Comparison of ENCODE assay signal across 19 cellular contexts in the genomic region with DNA sequence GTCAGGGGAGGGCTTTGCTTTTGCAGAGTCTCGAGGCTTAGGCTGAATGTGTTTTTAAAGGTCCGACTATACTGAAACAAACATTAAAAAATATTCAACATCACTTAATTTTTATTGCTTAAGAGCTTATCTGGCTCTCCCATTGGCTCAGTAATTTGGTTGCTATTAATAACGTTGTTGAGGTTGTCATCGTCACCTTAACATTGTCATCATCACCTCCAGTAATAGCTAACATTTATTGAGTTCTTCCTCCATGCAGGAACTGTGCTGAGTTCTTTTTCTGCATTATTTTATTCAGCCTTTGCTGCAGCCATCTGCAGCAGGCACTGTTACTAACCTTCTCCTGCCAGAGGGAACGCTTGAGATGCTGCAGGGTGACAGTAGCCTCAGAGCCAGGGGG.
"Had no signal": no experiment of that assay in that cellular context is flagged by ENCODE, and none has a peak within 500 bp of the region (broad histone marks: within the 10 kb centered on the region; RNA-seq: fewer than 3 reads in every experiment).

No MANE protein-coding gene starts in this region.

- H3K9me3 Mint-ChIP-seq: activated CD4-positive, alpha-beta T cell treated with anti-CD3 and anti-CD28 coated beads, Interleukin-2, amount 10 ng/mL, durations not matched to agents 7 days and 5 days; activated naive CD8-positive, alpha-beta T cell treated with anti-CD3 and anti-CD28 coated beads, Interleukin-2, amount 10 ng/mL, durations not matched to agents 7 days and 5 days; activated T-cell treated with anti-CD3 and anti-CD28 coated beads, Interleukin-2, amount 50 U/mL, for 24 hours; activated T-helper 2 cell treated with anti-CD3 and anti-CD28 coated beads, Interferon-gamma antibody, Interleukin-2, Interleukin-4, amounts not matched to agents 10 μg/mL and 5 μg/mL and 100 μg/mL, durations not matched to agents 14 hours and 24 hours and 36 hours; stimulated activated naive CD8-positive, alpha-beta T cell treated with anti-CD3 and anti-CD28 coated beads, Interleukin-15, amount 100 ng/mL, for 72 hours; T-cell had no signal

- H3K27ac ChIP-seq: hepatocyte, skin epidermis, upper lobe of left lung had no signal

- DNase-seq: activated CD4-positive, alpha-beta T cell treated with anti-CD3 and anti-CD28 coated beads, Interleukin-2, amount 10 ng/mL, durations not matched to agents 7 days and 5 days; activated CD8-positive, alpha-beta T cell treated with anti-CD3 and anti-CD28 coated beads, Interleukin-2, amount 10 ng/mL, durations not matched to agents 7 days and 5 days; activated naive CD4-positive, alpha-beta T cell treated with Interleukin-2 at 50 U/mL for 16 hours; activated naive CD8-positive, alpha-beta T cell treated with anti-CD3 and anti-CD28 coated beads, Interleukin-2, amount 10 ng/mL, durations not matched to agents 7 days and 5 days; activated T-cell treated with anti-CD3 and anti-CD28 coated beads, Interleukin-2, amount 50 U/mL, for 24 hours; amygdala; left colon; occipital lobe; retina; stimulated activated naive CD8-positive, alpha-beta T cell treated with anti-CD3 and anti-CD28 coated beads, Interleukin-15, amount 100 ng/mL, for 72 hours; T-cell; T-helper 9 cell; upper lobe of left lung had no signal

- ATAC-seq: activated CD4-positive, CD25-positive, alpha-beta regulatory T cell treated with anti-CD3 and anti-CD28 coated beads, Interleukin-2, amount 50 U/mL, for 24 hours; activated CD8-positive, alpha-beta T cell treated with anti-CD3 and anti-CD28 coated beads, Interleukin-2, amount 10 ng/mL, durations not matched to agents 7 days and 5 days; esophagus mucosa; left colon; stimulated activated naive CD8-positive, alpha-beta T cell treated with anti-CD3 and anti-CD28 coated beads, Interleukin-15, amount 100 ng/mL, for 72 hours; T-cell had no signal

- H3K4me3 ChIP-seq: hepatocyte, lung, skin epidermis, upper lobe of left lung had no signal

- H3K27me3 Mint-ChIP-seq: activated CD4-positive, alpha-beta T cell treated with anti-CD3 and anti-CD28 coated beads, Interleukin-2, amount 10 ng/mL, durations not matched to agents 7 days and 5 days; activated naive CD8-positive, alpha-beta T cell treated with anti-CD3 and anti-CD28 coated beads, Interleukin-2, amount 10 ng/mL, durations not matched to agents 7 days and 5 days; activated T-cell treated with anti-CD3 and anti-CD28 coated beads, Interleukin-2, amount 50 U/mL, for 24 hours; stimulated activated naive CD8-positive, alpha-beta T cell treated with anti-CD3 and anti-CD28 coated beads, Interleukin-15, amount 100 ng/mL, for 72 hours; T-cell had no signal

- H3K4me2 ChIP-seq: hepatocyte had no signal

- H3K9me3 ChIP-seq: upper lobe of left lung had no signal

- H3K4me3 Mint-ChIP-seq: activated CD4-positive, alpha-beta T cell treated with anti-CD3 and anti-CD28 coated beads, Interleukin-2, amount 10 ng/mL, durations not matched to agents 7 days and 5 days; activated CD8-positive, alpha-beta T cell treated with anti-CD3 and anti-CD28 coated beads, Interleukin-2, amount 10 ng/mL, durations not matched to agents 7 days and 5 days; activated naive CD8-positive, alpha-beta T cell treated with anti-CD3 and anti-CD28 coated beads, Interleukin-2, amount 10 ng/mL, durations not matched to agents 7 days and 5 days; activated T-cell treated with anti-CD3 and anti-CD28 coated beads, Interleukin-2, amount 50 U/mL, for 24 hours; stimulated activated naive CD8-positive, alpha-beta T cell treated with anti-CD3 and anti-CD28 coated beads, Interleukin-15, amount 100 ng/mL, for 72 hours; T-cell had no signal

- H3K27ac Mint-ChIP-seq: activated CD4-positive, alpha-beta T cell treated with anti-CD3 and anti-CD28 coated beads, Interleukin-2, amount 10 ng/mL, durations not matched to agents 7 days and 5 days; activated CD8-positive, alpha-beta T cell treated with anti-CD3 and anti-CD28 coated beads, Interleukin-2, amount 10 ng/mL, durations not matched to agents 7 days and 5 days; activated naive CD8-positive, alpha-beta T cell treated with anti-CD3 and anti-CD28 coated beads, Interleukin-2, amount 10 ng/mL, durations not matched to agents 7 days and 5 days; activated T-cell treated with anti-CD3 and anti-CD28 coated beads, Interleukin-2, amount 50 U/mL, for 24 hours; activated T-helper 2 cell treated with anti-CD3 and anti-CD28 coated beads, Interferon-gamma antibody, Interleukin-2, Interleukin-4, amounts not matched to agents 10 μg/mL and 5 μg/mL and 100 μg/mL, durations not matched to agents 14 hours and 24 hours and 36 hours; stimulated activated naive CD8-positive, alpha-beta T cell treated with anti-CD3 and anti-CD28 coated beads, Interleukin-15, amount 100 ng/mL, for 72 hours; T-cell had no signal

- H3K27me3 ChIP-seq: hepatocyte, upper lobe of left lung had no signal
